Comparison of ENCODE assay signal across 28 cellular contexts in genomic region chr7:98913026-98913425, GRCh38. TPM values are rescaled to one million over a fixed set of nuclear protein-coding genes. Genes with fewer than 3 reads are reported as not detected.
"Had no signal": no experiment of that assay in that cellular context is flagged by ENCODE, and none has a peak within 500 bp of the region (broad histone marks: within the 10 kb centered on the region; RNA-seq: fewer than 3 reads in every experiment).

No MANE protein-coding gene starts in this region.

- H3K4me2 ChIP-seq: hepatocyte had no signal

- H3K36me3 ChIP-seq: ovary had no signal

- H3K4me3 ChIP-seq: cardiac muscle cell, coronary artery, dorsolateral prefrontal cortex, gastroesophageal sphincter, hepatocyte, ovary, prostate gland, upper lobe of left lung had no signal

- H2AFZ ChIP-seq: hepatocyte had no signal

- H3K9me3 ChIP-seq: gastroesophageal sphincter, ovary, prostate gland, upper lobe of left lung had no signal

- H3K4me1 ChIP-seq: gastroesophageal sphincter, prostate gland, upper lobe of left lung had no signal

- H3K79me2 ChIP-seq: hepatocyte had no signal

- H3K27me3 ChIP-seq: cardiac muscle cell, dorsolateral prefrontal cortex, gastroesophageal sphincter, hepatocyte, ovary, upper lobe of left lung had no signal

- ATAC-seq: gastroesophageal sphincter; left ventricle myocardium superior; sciatic nerve; stimulated activated effector memory CD8-positive, alpha-beta T cell treated with anti-CD3 and anti-CD28 coated beads, Interleukin-12 subunit alpha, Interleukin-12 subunit beta, amount 100 ng/mL, for 72 hours; stimulated activated naive CD8-positive, alpha-beta T cell treated with anti-CD3 and anti-CD28 coated beads, Interleukin-15, amount 100 ng/mL, for 72 hours had no signal

- H3K27ac ChIP-seq: cardiac muscle cell, coronary artery, gastroesophageal sphincter, hepatocyte, ovary, prostate gland, upper lobe of left lung, VCaP had no signal

- DNase-seq: activated CD4-positive, alpha-beta T cell treated with anti-CD3 and anti-CD28 coated beads for 48 hours; activated CD4-positive, alpha-beta T cell treated with anti-CD3 and anti-CD28 coated beads, Interleukin-2, amount 50 U/mL, for 48 hours; activated CD8-positive, alpha-beta memory T cell treated with anti-CD3 and anti-CD28 coated beads for 24 hours; activated effector memory CD4-positive, alpha-beta T cell treated with Interleukin-2 at 50 U/mL for 16 hours; activated naive CD4-positive, alpha-beta T cell treated with Interleukin-2 at 50 U/mL for 16 hours; anterior cingulate cortex; dorsolateral prefrontal cortex; effector memory CD4-positive, alpha-beta T cell; erythroblast; islet precursor cell; left ventricle myocardium superior; ovary; retina; small intestine; stimulated activated CD4-positive, alpha-beta T cell treated with anti-CD3 and anti-CD28 coated beads, Interleukin-4, amount 100 ng/mL, for 24 hours; stimulated activated naive CD8-positive, alpha-beta T cell treated with anti-CD3 and anti-CD28 coated beads, Interleukin-15, amount 100 ng/mL, for 72 hours; substantia nigra; T-helper 9 cell; upper lobe of left lung had no signal

RNA-seq across cellular contexts. Expression of gene TMEM130, which starts 43.2 kb away (rescaled TPM):
- total RNA-seq: left ventricle myocardium superior, lung microvascular endothelial cell had no signal
